Comparison of ENCODE assay signal across 1 cellular context in the genomic region with DNA sequence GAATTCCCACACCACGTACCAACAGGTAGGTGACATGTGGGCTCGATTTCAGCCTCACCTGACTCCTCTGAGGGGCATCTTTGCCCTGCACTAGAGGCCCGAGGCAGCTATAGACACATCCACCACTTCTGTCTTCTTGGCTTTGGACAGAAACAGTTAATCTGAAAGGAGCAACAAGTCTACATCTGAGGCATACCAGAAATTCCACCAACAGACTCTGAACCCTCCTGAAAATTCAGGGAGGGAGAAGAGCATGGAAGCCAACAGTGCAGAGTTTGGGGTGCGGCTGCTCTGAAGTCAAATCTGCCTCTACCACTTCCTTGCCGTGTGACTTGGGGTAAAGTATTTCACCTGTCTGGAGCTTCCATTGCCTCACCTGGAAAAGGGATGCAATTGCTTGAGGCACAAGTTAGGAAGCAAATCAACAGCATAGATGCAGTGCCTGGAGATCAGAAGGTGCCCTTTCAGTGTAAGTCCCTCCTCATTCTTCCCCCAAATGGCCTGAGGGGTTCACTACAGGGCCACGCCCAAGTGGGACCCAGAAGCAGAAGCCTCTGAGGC.
TF ChIP-seq lines count a peak whose summit lies in the region.

No MANE protein-coding gene starts in this region.

TF ChIP-seq in GM23338, 12 proteins besides CTCF, POLR2A, EP300 and RAD21 (continued from another document):
- TF ChIP-seq, protein P1, sequence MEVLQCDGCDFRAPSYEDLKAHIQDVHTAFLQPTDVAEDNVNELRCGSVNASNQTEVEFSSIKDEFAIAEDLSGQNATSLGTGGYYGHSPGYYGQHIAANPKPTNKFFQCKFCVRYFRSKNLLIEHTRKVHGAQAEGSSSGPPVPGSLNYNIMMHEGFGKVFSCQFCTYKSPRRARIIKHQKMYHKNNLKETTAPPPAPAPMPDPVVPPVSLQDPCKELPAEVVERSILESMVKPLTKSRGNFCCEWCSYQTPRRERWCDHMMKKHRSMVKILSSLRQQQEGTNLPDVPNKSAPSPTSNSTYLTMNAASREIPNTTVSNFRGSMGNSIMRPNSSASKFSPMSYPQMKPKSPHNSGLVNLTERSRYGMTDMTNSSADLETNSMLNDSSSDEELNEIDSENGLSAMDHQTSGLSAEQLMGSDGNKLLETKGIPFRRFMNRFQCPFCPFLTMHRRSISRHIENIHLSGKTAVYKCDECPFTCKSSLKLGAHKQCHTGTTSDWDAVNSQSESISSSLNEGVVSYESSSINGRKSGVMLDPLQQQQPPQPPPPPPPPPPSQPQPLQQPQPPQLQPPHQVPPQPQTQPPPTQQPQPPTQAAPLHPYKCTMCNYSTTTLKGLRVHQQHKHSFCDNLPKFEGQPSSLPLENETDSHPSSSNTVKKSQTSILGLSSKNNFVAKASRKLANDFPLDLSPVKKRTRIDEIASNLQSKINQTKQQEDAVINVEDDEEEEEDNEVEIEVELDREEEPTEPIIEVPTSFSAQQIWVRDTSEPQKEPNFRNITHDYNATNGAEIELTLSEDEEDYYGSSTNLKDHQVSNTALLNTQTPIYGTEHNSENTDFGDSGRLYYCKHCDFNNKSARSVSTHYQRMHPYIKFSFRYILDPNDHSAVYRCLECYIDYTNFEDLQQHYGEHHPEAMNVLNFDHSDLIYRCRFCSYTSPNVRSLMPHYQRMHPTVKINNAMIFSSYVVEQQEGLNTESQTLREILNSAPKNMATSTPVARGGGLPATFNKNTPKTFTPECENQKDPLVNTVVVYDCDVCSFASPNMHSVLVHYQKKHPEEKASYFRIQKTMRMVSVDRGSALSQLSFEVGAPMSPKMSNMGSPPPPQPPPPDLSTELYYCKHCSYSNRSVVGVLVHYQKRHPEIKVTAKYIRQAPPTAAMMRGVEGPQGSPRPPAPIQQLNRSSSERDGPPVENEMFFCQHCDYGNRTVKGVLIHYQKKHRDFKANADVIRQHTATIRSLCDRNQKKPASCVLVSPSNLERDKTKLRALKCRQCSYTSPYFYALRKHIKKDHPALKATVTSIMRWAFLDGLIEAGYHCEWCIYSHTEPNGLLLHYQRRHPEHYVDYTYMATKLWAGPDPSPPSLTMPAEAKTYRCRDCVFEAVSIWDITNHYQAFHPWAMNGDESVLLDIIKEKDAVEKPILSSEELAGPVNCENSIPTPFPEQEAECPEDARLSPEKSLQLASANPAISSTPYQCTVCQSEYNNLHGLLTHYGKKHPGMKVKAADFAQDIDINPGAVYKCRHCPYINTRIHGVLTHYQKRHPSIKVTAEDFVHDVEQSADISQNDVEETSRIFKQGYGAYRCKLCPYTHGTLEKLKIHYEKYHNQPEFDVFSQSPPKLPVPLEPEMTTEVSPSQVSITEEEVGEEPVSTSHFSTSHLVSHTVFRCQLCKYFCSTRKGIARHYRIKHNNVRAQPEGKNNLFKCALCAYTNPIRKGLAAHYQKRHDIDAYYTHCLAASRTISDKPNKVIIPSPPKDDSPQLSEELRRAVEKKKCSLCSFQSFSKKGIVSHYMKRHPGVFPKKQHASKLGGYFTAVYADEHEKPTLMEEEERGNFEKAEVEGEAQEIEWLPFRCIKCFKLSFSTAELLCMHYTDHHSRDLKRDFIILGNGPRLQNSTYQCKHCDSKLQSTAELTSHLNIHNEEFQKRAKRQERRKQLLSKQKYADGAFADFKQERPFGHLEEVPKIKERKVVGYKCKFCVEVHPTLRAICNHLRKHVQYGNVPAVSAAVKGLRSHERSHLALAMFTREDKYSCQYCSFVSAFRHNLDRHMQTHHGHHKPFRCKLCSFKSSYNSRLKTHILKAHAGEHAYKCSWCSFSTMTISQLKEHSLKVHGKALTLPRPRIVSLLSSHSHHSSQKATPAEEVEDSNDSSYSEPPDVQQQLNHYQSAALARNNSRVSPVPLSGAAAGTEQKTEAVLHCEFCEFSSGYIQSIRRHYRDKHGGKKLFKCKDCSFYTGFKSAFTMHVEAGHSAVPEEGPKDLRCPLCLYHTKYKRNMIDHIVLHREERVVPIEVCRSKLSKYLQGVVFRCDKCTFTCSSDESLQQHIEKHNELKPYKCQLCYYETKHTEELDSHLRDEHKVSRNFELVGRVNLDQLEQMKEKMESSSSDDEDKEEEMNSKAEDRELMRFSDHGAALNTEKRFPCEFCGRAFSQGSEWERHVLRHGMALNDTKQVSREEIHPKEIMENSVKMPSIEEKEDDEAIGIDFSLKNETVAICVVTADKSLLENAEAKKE (CRISPR knock-in tag; IDR thresholded peaks at IDR 0.05), result no peak
- TF ChIP-seq, protein P2, sequence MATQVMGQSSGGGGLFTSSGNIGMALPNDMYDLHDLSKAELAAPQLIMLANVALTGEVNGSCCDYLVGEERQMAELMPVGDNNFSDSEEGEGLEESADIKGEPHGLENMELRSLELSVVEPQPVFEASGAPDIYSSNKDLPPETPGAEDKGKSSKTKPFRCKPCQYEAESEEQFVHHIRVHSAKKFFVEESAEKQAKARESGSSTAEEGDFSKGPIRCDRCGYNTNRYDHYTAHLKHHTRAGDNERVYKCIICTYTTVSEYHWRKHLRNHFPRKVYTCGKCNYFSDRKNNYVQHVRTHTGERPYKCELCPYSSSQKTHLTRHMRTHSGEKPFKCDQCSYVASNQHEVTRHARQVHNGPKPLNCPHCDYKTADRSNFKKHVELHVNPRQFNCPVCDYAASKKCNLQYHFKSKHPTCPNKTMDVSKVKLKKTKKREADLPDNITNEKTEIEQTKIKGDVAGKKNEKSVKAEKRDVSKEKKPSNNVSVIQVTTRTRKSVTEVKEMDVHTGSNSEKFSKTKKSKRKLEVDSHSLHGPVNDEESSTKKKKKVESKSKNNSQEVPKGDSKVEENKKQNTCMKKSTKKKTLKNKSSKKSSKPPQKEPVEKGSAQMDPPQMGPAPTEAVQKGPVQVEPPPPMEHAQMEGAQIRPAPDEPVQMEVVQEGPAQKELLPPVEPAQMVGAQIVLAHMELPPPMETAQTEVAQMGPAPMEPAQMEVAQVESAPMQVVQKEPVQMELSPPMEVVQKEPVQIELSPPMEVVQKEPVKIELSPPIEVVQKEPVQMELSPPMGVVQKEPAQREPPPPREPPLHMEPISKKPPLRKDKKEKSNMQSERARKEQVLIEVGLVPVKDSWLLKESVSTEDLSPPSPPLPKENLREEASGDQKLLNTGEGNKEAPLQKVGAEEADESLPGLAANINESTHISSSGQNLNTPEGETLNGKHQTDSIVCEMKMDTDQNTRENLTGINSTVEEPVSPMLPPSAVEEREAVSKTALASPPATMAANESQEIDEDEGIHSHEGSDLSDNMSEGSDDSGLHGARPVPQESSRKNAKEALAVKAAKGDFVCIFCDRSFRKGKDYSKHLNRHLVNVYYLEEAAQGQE (IDR thresholded peaks at IDR 0.05; ENCODE audit: unreplicated experiment), result no peak
- no peak for TF ChIP-seq ZNF114 (CRISPR knock-in tag; IDR thresholded peaks at IDR 0.05)
- TF ChIP-seq, protein P3, sequence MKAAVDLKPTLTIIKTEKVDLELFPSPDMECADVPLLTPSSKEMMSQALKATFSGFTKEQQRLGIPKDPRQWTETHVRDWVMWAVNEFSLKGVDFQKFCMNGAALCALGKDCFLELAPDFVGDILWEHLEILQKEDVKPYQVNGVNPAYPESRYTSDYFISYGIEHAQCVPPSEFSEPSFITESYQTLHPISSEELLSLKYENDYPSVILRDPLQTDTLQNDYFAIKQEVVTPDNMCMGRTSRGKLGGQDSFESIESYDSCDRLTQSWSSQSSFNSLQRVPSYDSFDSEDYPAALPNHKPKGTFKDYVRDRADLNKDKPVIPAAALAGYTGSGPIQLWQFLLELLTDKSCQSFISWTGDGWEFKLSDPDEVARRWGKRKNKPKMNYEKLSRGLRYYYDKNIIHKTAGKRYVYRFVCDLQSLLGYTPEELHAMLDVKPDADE (IDR thresholded peaks at IDR 0.05), result no peak
TF ChIP-seq in GM23338: peak in this region for 0.
